In genomic region chr3:171028025-171028778, GRCh38 we compare ENCODE assay signal across 8 cellular contexts. TPM values are rescaled to one million over a fixed set of nuclear protein-coding genes. Genes with fewer than 3 reads are reported as not detected.
A peak's percentile ranks its signal among the peaks of the same experiment; 100 is the strongest.
DNase-seq lines count a peak whose midpoint lies in the region; ATAC-seq and TF ChIP-seq lines count a peak whose summit lies in the region.

No MANE protein-coding gene starts in this region.

- H3K27ac ChIP-seq in ovary (no peak overlapping the region), uterus (no peak overlapping the region)

- H3K9me3 ChIP-seq in MG63 (no peaks in the 10 kb centered on the region), ovary (no peaks in the 10 kb centered on the region), uterus (no peaks in the 10 kb centered on the region)

- TF ChIP-seq CTCF in ovary (IDR thresholded peaks at IDR 0.05) (no peak), uterus (IDR thresholded peaks at IDR 0.05) (no peak)

- H3K27me3 ChIP-seq in MG63 (no peaks in the 10 kb centered on the region), ovary (no peaks in the 10 kb centered on the region), uterus (no peaks in the 10 kb centered on the region)

- H3K4me1 ChIP-seq in ovary (ENCODE audit: insufficient read depth), result peaks cover 7% of the 10 kb centered on the region
- H3K4me1 ChIP-seq in uterus, result no peaks in the 10 kb centered on the region

- intact Hi-C loops in ovary (cut with DNase I), result no loop called here
- intact Hi-C loops in uterus (cut with DNase I; ENCODE audit: low total_unique reads), result no loop called here

- no peaks in the 10 kb centered on the region for H3K36me3 ChIP-seq in MG63
- no peaks in the 10 kb centered on the region for H3K36me3 ChIP-seq in ovary
- no peaks in the 10 kb centered on the region for H3K36me3 ChIP-seq in uterus

- ATAC-seq in GM19043 (IDR thresholded peaks at IDR 0.05; ENCODE audit: low read depth, unreplicated experiment) (peak; percentile 74), HG02884 (IDR thresholded peaks at IDR 0.05; ENCODE audit: unreplicated experiment) (no peak), GM21717 (IDR thresholded peaks at IDR 0.05; ENCODE audit: unreplicated experiment) (no peak)

- no peak for TF ChIP-seq EP300 in ovary (IDR thresholded peaks at IDR 0.05)

- TF ChIP-seq POLR2A in ovary (IDR thresholded peaks at IDR 0.05) (no peak), uterus (IDR thresholded peaks at IDR 0.05) (no peak)

- DNase-seq in MG63 (peak; percentile 91), activated gamma-delta T cell (lab: John Stamatoyannopoulos, UW) (peak; percentile 2), glomerular visceral epithelial cell (ENCODE audit: extremely low spot score) (peak; percentile 87), ovary (peak; percentile 40 to 78 (median 51)), uterus (peak; percentile 36 to 47)

- H3K4me3 ChIP-seq in MG63, result peak overlapping the region; percentile 27
- peak overlapping the region; percentile 15 for H3K4me3 ChIP-seq in ovary
- peak overlapping the region; percentile 16 to 23 for H3K4me3 ChIP-seq in uterus

- WGBS in ovary, 3 donors, result 12 to 16% (median 15%) methylated on average over 39 of the region's 39 CpGs

RNA-seq across cellular contexts. Expression of gene SLC2A2, which starts 1.7 kb away (rescaled TPM):
- 0.03 and 0.15 TPM in 2 replicates for total RNA-seq in MG63 (2014; rRNA removed; shearing (Covaris generic); ENCODE audit: low replicate concordance)
- total RNA-seq in ovary (under 1 TPM in 3 of 7 donors, not detected in 4; 0.10 to 0.36 (median 0.18) TPM), uterus (not detected)
- not detected for polyA plus RNA-seq in ovary

Comparison
In these comparisons a context has a peak if more than half of its experiments do, and no peak if none do; other contexts are left out.
1. DNase-seq: peak in every context shown above with its lines; median percentile 91 in MG63; 87 in glomerular visceral epithelial cell; 51 in ovary; 42 in uterus; 2 in activated gamma-delta T cell.